20 cellular contexts compared by ENCODE assay signal in genomic region chr1:78088486-78088885, GRCh38. TPM values are rescaled to one million over a fixed set of nuclear protein-coding genes. Genes with fewer than 3 reads are reported as not detected.
DNase-seq lines count a peak whose midpoint lies in the region; ATAC-seq, FAIRE-seq and TF ChIP-seq lines count a peak whose summit lies in the region.
"Had no signal": no experiment of that assay in that cellular context is flagged by ENCODE, and none has a peak within 500 bp of the region (broad histone marks: within the 10 kb centered on the region; RNA-seq: fewer than 3 reads in every experiment).

No MANE protein-coding gene starts in this region.

- TF ChIP-seq CTCF in GM12878 (IDR thresholded peaks at IDR 0.05 in 2 of 3, conservative IDR thresholded peaks at IDR 0.05 in 1 of 3; ENCODE audit: control insufficient read depth in 2 of 3, extremely low read depth in 1 of 3, insufficient read depth in 1 of 3, low read depth in 3 of 3, low read length in 3 of 3), result no peak

- POLR2A ChIA-PET in GM12878 (lab: Charles Lee), result interaction anchor here (1.1 kb wide), 1 partner anchor 110 kb away, joined by 3 read pairs; the partner anchor contains the start of gene FUBP1

- no peak for TF ChIP-seq RAD21 in GM12878 (IDR thresholded peaks at IDR 0.05; ENCODE audit: insufficient read depth, low read depth, low read length)

- H3K36me3 Mint-ChIP-seq in activated naive CD4-positive, alpha-beta T cell treated with anti-CD3 and anti-CD28 coated beads, Interleukin-2, amount 10 ng/mL, durations not matched to agents 7 days and 5 days, result no peaks in the 10 kb centered on the region

- TF ChIP-seq EP300 in GM12878 (IDR thresholded peaks at IDR 0.05; ENCODE audit: borderline replicate concordance in 1 of 2, control insufficient read depth in 1 of 2, low read depth in 2 of 2, low read length in 2 of 2), result no peak

- no peak overlapping the region for H3K9ac ChIP-seq in GM12878 (ENCODE audit: control insufficient read depth, insufficient read depth, low read length)

- DNase-seq in GM12878 (ENCODE audit: low read depth, low spot score) (no peak), inferior parietal cortex (ENCODE audit: extremely low spot score) (no peak), NOMO-1 (lab: John Stamatoyannopoulos, UW; ENCODE audit: unreplicated experiment in 2 of 2) (no peak)
- DNase-seq in activated naive CD4-positive, alpha-beta T cell treated with anti-CD3 and anti-CD28 coated beads, Interleukin-2, amount 50 U/mL, for 16 hours, result no peak
- DNase-seq in activated naive CD4-positive, alpha-beta T cell treated with anti-CD3 and anti-CD28 coated beads, Interleukin-2, amount 10 ng/mL, durations not matched to agents 7 days and 5 days, result no peak
- DNase-seq: COR-L47, DMS153, KG1, NCI-H1092, NCI-H446, NCI-H774, Right ventricle myocardium superior had no signal

- H3K27me3 ChIP-seq in GM12878 (replicated peaks in 1 of 2; ENCODE audit: control insufficient read depth in 2 of 2, insufficient read depth in 2 of 2, low read length in 1 of 2), result no peaks in the 10 kb centered on the region; a peak in 1 of 4 replicates

- H3K9me3 Mint-ChIP-seq in activated naive CD4-positive, alpha-beta T cell treated with anti-CD3 and anti-CD28 coated beads, Interleukin-2, amount 10 ng/mL, durations not matched to agents 7 days and 5 days, result peaks cover 16% of the 10 kb centered on the region

- no peak overlapping the region for H3K4me3 Mint-ChIP-seq in activated naive CD4-positive, alpha-beta T cell treated with anti-CD3 and anti-CD28 coated beads, Interleukin-2, amount 10 ng/mL, durations not matched to agents 7 days and 5 days

- RAD21 ChIA-PET in GM12878 (lab: Charles Lee; ENCODE audit: unreplicated experiment), result interaction anchor here (1.7 kb wide), 1 partner anchor 26 kb away, joined by 6 read pairs; no protein-coding TSS in a partner anchor

- no peak overlapping the region for H3K4me3 ChIP-seq in GM12878
- H3K4me3 ChIP-seq: HAP-1 had no signal

- CTCF ChIA-PET in GM12878 (lab: Yijun Ruan, JAX), result no interaction called here
- CTCF ChIA-PET in activated naive CD4-positive, alpha-beta T cell treated with anti-CD3 and anti-CD28 coated beads, Interleukin-2, amount 10 ng/mL, durations not matched to agents 7 days and 5 days (lab: Charles Lee), result no interaction called here

- no peak overlapping the region for H3K27ac ChIP-seq in GM12878 (ENCODE audit: control insufficient read depth, insufficient read depth)
- H3K27ac ChIP-seq: C4-2B had no signal

- peaks cover 2% of the 10 kb centered on the region; the same call in 1 of the 2 replicates for H3K4me1 ChIP-seq in GM12878 (ENCODE audit: control insufficient read depth, insufficient read depth, low read length)
- H3K4me1 ChIP-seq: HAP-1 had no signal

- FAIRE-seq in GM12878 (lab: Jason Lieb, UNC), result no peak
- FAIRE-seq: A204.1 had no signal

- H3K79me2 ChIP-seq in GM12878 (ENCODE audit: control insufficient read depth, insufficient read depth, low read length), result no peaks in the 10 kb centered on the region

- H3K9me3 ChIP-seq in GM12878 (replicated peaks; ENCODE audit: control insufficient read depth, insufficient read depth, low read length), result peaks cover 2% of the 10 kb centered on the region
- H3K9me3 ChIP-seq: HAP-1 had no signal

- TF ChIP-seq POLR2A in GM12878 (IDR thresholded peaks at IDR 0.05; ENCODE audit: low read depth, low read length), result no peak

- H3K27ac Mint-ChIP-seq in activated naive CD4-positive, alpha-beta T cell treated with anti-CD3 and anti-CD28 coated beads, Interleukin-2, amount 10 ng/mL, durations not matched to agents 7 days and 5 days, result no peak overlapping the region

- in situ Hi-C loops in GM12878 (cut with MboI), result no loop called here

- H2AFZ ChIP-seq in GM12878 (ENCODE audit: control insufficient read depth, low read depth, low read length), result no peak overlapping the region

- peak; percentile 68 for ATAC-seq in GM18868 (IDR thresholded peaks at IDR 0.05; ENCODE audit: unreplicated experiment)
- ATAC-seq in HG02623 (IDR thresholded peaks at IDR 0.05; ENCODE audit: unreplicated experiment), result peak; percentile 47
- peak; percentile 47 for ATAC-seq in HG03159 (IDR thresholded peaks at IDR 0.05; ENCODE audit: unreplicated experiment)
- peak; percentile 71 for ATAC-seq in GM12878
- ATAC-seq: Panc1, SK-N-SH treated with all-trans-retinoic acid at 6 μM for 48 hours had no signal

- H3K4me2 ChIP-seq in GM12878 (ENCODE audit: control insufficient read depth, insufficient read depth), result no peak overlapping the region

- H3K4me1 Mint-ChIP-seq in activated naive CD4-positive, alpha-beta T cell treated with anti-CD3 and anti-CD28 coated beads, Interleukin-2, amount 10 ng/mL, durations not matched to agents 7 days and 5 days, result no peaks in the 10 kb centered on the region

- H4K20me1 ChIP-seq in GM12878 (ENCODE audit: control insufficient read depth, insufficient read depth), result no peaks in the 10 kb centered on the region

- H3K36me3 ChIP-seq in GM12878 (ENCODE audit: control insufficient read depth in 2 of 2, insufficient read depth in 2 of 2, low read length in 1 of 2), result no peaks in the 10 kb centered on the region
- H3K36me3 ChIP-seq: HAP-1 had no signal

- peaks cover 12% of the 10 kb centered on the region for H3K27me3 Mint-ChIP-seq in activated naive CD4-positive, alpha-beta T cell treated with anti-CD3 and anti-CD28 coated beads, Interleukin-2, amount 10 ng/mL, durations not matched to agents 7 days and 5 days

- SMC1A ChIA-PET in GM12878 (lab: Charles Lee; ENCODE audit: uncharacterized antibody, unreplicated experiment), result interaction anchor here (1.4 kb wide), 1 partner anchor 17 kb away, joined by 3 read pairs; no protein-coding TSS in a partner anchor

- BruUV-seq in GM12878 (replicated peaks; lab: Mats Ljungman, UMichigan), result no TSS peak

- intact Hi-C loops in GM12878 (cut with micrococcal nuclease; ENCODE audit: unreplicated experiment), result loop anchor here (5.0 kb wide), 1 partner anchor 76 kb away; no protein-coding TSS in a partner anchor

TF ChIP-seq in GM12878, 131 proteins besides CTCF, POLR2A, EP300 and RAD21 (continues in another document):
- TF ChIP-seq, protein P1, sequence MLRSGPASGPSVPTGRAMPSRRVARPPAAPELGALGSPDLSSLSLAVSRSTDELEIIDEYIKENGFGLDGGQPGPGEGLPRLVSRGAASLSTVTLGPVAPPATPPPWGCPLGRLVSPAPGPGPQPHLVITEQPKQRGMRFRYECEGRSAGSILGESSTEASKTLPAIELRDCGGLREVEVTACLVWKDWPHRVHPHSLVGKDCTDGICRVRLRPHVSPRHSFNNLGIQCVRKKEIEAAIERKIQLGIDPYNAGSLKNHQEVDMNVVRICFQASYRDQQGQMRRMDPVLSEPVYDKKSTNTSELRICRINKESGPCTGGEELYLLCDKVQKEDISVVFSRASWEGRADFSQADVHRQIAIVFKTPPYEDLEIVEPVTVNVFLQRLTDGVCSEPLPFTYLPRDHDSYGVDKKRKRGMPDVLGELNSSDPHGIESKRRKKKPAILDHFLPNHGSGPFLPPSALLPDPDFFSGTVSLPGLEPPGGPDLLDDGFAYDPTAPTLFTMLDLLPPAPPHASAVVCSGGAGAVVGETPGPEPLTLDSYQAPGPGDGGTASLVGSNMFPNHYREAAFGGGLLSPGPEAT (IDR thresholded peaks at IDR 0.05; ENCODE audit: low read depth), result no peak
- TF ChIP-seq ETV6 (conservative IDR thresholded peaks at IDR 0.05 in 1 of 2, IDR thresholded peaks at IDR 0.05 in 1 of 2; ENCODE audit: borderline replicate concordance in 1 of 2, low read depth in 1 of 2) (no peak), MEF2A (IDR thresholded peaks at IDR 0.05; ENCODE audit: insufficient read depth, low read depth, low read length) (no peak), SUZ12 (IDR thresholded peaks at IDR 0.05; ENCODE audit: unreplicated experiment) (no peak), NFXL1 (IDR thresholded peaks at IDR 0.05; ENCODE audit: borderline replicate concordance) (no peak), NR2C2 (IDR thresholded peaks at IDR 0.05; ENCODE audit: borderline replicate concordance, control insufficient read depth, insufficient read length, low read depth) (no peak), IRF5 (IDR thresholded peaks at IDR 0.05; ENCODE audit: borderline replicate concordance) (no peak), POU2F2 (IDR thresholded peaks at IDR 0.05; ENCODE audit: borderline replicate concordance, low read depth, low read length) (no peak), JUND (IDR thresholded peaks at IDR 0.05; ENCODE audit: low read depth, low read length) (no peak)

RNA-seq across cellular contexts. Expression of gene GIPC2, which starts 42.7 kb away (rescaled TPM):
- 0.12 TPM in 1 of 2 replicates, not detected in the other for total RNA-seq in GM12878 (2013; cell fraction: nucleolus; rRNA removed)
- total RNA-seq in GM12878 (2014; rRNA removed) (0.05 TPM in 1 of 2 replicates, not detected in the other), GM12878 (2014; rRNA removed; fragmentation: Illumina TruSeq; extraction: Trizol) (0.09 TPM in 2 replicates), GM12878 (2021) (0.08 and 0.11 TPM in 2 replicates)
- polyA plus RNA-seq in GM12878 (2011; ENCODE audit: low read depth), result not detected
- polyA plus RNA-seq in GM12878 (2011; rRNA removed) (0.04 and 0.33 TPM in 2 replicates), GM12878 (2014; fragmentation: Illumina TruSeq; extraction: Trizol) (0.03 TPM in 1 of 2 replicates, not detected in the other), GM12878 (2014; fragmentation: Nextera tagmentation; extraction: Ambion mirVana) (under 1 TPM; 0.04 to 0.10 TPM), GM12878 (2014; rRNA removed) (0.04 and 0.08 TPM in 2 replicates), GM12878 (2016; fragmentation: Nextera tagmentation; extraction: Ambion mirVana) (under 1 TPM in 1 of 2 experiments, not detected in 1; 0.23 TPM)
- polyA plus RNA-seq in GM12878 (2011; cell fraction: cytosol; rRNA removed), result not detected in 2 replicates
- 0.03 TPM in 1 of 2 replicates, not detected in the other for polyA plus RNA-seq in GM12878 (2011; cell fraction: nucleus; rRNA removed)
- polyA plus RNA-seq in GM12878 (2012), result not detected in 2 replicates
- not detected in 2 replicates for polyA minus RNA-seq in GM12878 (2011; rRNA and poly(A)+ RNA removed)
- not detected in 2 replicates for polyA minus RNA-seq in GM12878 (2011; cell fraction: cytosol; rRNA and poly(A)+ RNA removed)
- not detected in 2 replicates for polyA minus RNA-seq in GM12878 (2011; cell fraction: nucleus; rRNA and poly(A)+ RNA removed)
